In the genomic region with DNA sequence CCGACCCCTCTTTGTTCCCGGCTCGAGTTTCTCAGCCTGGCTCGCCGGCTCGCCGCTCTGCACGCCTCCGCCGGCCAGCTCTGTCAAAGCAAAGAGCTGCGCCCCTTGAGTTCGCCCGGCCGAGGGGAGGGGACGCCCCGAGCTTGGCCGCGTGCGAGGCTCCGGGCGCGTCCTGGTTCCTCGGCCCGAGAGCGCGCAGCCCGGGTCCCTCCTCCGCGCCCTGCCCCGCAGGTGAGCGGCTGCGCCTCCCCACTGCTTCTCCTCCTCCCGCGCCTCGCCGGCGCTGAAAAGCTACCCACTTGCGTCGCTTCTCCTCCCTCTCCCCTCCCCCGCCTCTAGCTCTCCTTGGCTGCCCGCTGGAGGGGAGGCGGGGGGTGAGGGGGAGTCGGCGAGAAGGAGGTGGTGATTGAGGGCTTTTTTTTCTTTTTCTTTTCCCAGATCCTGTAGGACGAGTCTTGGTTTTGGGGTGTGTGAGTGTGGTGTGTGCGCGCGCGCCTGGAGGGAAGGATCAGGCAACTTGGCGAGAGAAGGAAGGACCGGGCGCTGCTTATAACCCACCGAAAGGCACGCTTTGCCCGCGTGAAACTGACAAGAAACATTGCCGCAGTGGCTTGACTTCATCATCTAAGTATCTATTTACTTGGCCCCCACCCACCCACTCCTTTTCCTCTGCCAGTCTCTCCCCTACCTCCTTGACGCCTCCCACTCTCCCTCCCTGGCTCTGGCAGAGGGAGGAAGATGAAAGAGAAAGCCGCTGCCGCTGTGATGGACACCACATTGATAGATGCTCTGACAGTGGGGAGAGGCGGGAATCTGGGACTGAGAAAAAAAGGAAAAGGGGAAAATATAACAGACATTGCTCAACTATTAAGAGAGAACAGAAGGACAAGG, we compare ENCODE assay signal across 8 cellular contexts. TPM values are rescaled to one million over a fixed set of nuclear protein-coding genes. Genes with fewer than 3 reads are reported as not detected.
DNase-seq lines count a peak whose midpoint lies in the region; ATAC-seq and TF ChIP-seq lines count a peak whose summit lies in the region.

A gene (minus strand): TSS at position 261 of the 891 bp plus-strand sequence. CDS start 1,165 bp downstream, outside the sequence.

- peak within 1 kb of the TSS; percentile 90 for H3K27ac Mint-ChIP-seq in T-helper 2 cell treated with Interferon-gamma antibody and Interleukin-4, amounts not matched to agents 5 μg/mL and 100 μg/mL, for 36 hours
- no peak within 1 kb of the TSS for H3K27ac Mint-ChIP-seq in MCF 10A (ENCODE audit: low read depth, unreplicated experiment)

- no peaks in the 10 kb centered on the region for H3K9me3 Mint-ChIP-seq in T-helper 2 cell treated with Interferon-gamma antibody and Interleukin-4, amounts not matched to agents 5 μg/mL and 100 μg/mL, for 36 hours
- no peaks in the 10 kb centered on the region for H3K9me3 Mint-ChIP-seq in MCF 10A (ENCODE audit: unreplicated experiment)

- H3K27me3 ChIP-seq in HUES64 (ENCODE audit: insufficient read depth, low read length): peaks cover 100% of the 10 kb centered on the region
- peaks cover 34% of the 10 kb centered on the region for H3K27me3 ChIP-seq in kidney epithelial cell (ENCODE audit: control insufficient read depth, insufficient read depth, low read length)

- no peaks in the 10 kb centered on the region for H3K9me3 ChIP-seq in HUES64 (ENCODE audit: insufficient read depth, low read depth, low read length)

- 1% methylated on average over 47 of the region's 61 CpGs for WGBS in HUES64

- H3K4me3 ChIP-seq in HUES64 (ENCODE audit: low read length): peak within 1 kb of the TSS; percentile 77
- H3K4me3 ChIP-seq in kidney epithelial cell (ENCODE audit: low read depth, low read length): peak within 1 kb of the TSS; percentile 63

- POLR2A ChIA-PET in MCF 10A (lab: Yijun Ruan, JAX): interaction anchor here (0.6 to 1.8 kb wide), 3 partner anchors 11 to 298 kb away, joined by 3 to 5 read pairs (median 4); no protein-coding TSS in a partner anchor

- intact Hi-C loops in MCF 10A (cut with micrococcal nuclease): no loop called here

- H3K4me3 Mint-ChIP-seq in T-helper 2 cell treated with Interferon-gamma antibody and Interleukin-4, amounts not matched to agents 5 μg/mL and 100 μg/mL, for 36 hours: peak within 1 kb of the TSS; percentile 98
- peak within 1 kb of the TSS; percentile 85 for H3K4me3 Mint-ChIP-seq in MCF 10A (ENCODE audit: unreplicated experiment)

- no peak for TF ChIP-seq CTCF in MCF 10A (IDR thresholded peaks at IDR 0.05; ENCODE audit: unreplicated experiment)
- peak; percentile 0 for TF ChIP-seq CTCF in kidney epithelial cell (IDR thresholded peaks at IDR 0.05; ENCODE audit: insufficient read depth, low read length, poor library complexity, severe bottlenecking)

- H3K36me3 Mint-ChIP-seq in T-helper 2 cell treated with Interferon-gamma antibody and Interleukin-4, amounts not matched to agents 5 μg/mL and 100 μg/mL, for 36 hours (ENCODE audit: low read depth): peaks cover 14% of the 10 kb centered on the region
- no peaks in the 10 kb centered on the region for H3K36me3 Mint-ChIP-seq in MCF 10A (ENCODE audit: insufficient read depth, unreplicated experiment)

- CTCF ChIA-PET in MCF 10A (lab: Yijun Ruan, JAX): interaction anchor here (0.5 to 1.1 kb wide), 4 partner anchors 109 to 404 kb away, joined by 3 read pairs; no protein-coding TSS in a partner anchor

- H3K9ac ChIP-seq in HUES64 (ENCODE audit: low read depth, low read length): peak within 1 kb of the TSS; percentile 75

- peaks cover 47% of the 10 kb centered on the region for H3K4me1 Mint-ChIP-seq in T-helper 2 cell treated with Interferon-gamma antibody and Interleukin-4, amounts not matched to agents 5 μg/mL and 100 μg/mL, for 36 hours (ENCODE audit: low read depth)
- H3K4me1 Mint-ChIP-seq in MCF 10A (ENCODE audit: insufficient read depth, unreplicated experiment): peaks cover 15% of the 10 kb centered on the region

- H3K27ac ChIP-seq in HUES64 (ENCODE audit: low read depth, low read length): peak within 1 kb of the TSS; percentile 53

- peaks cover 46% of the 10 kb centered on the region for H3K4me1 ChIP-seq in HUES64 (ENCODE audit: insufficient read depth, low read length)

- peaks cover 34% of the 10 kb centered on the region for H3K27me3 Mint-ChIP-seq in T-helper 2 cell treated with Interferon-gamma antibody and Interleukin-4, amounts not matched to agents 5 μg/mL and 100 μg/mL, for 36 hours (ENCODE audit: low read depth)
- H3K27me3 Mint-ChIP-seq in MCF 10A (ENCODE audit: insufficient read depth, unreplicated experiment): peaks cover 39% of the 10 kb centered on the region

- ATAC-seq in GM19395 (IDR thresholded peaks at IDR 0.05; ENCODE audit: unreplicated experiment): peak; percentile 34

- DNase-seq in AG08396 (ENCODE audit: low spot score) (peak; percentile 52), MCF 10A (ENCODE audit: unreplicated experiment) (peak; percentile 63), kidney epithelial cell (ENCODE audit: low read depth) (no peak), globus pallidus (ENCODE audit: low spot score) (no peak)
- peak; percentile 70 for DNase-seq in T-helper 2 cell treated with Interferon-gamma antibody and Interleukin-4, amounts not matched to agents 5 μg/mL and 100 μg/mL, for 36 hours (ENCODE audit: low spot score)
- DNase-seq in stimulated activated CD4-positive, alpha-beta T cell treated with anti-CD3 and anti-CD28 coated beads, Interleukin-2, amount 100 ng/mL, for 48 hours: peak; percentile 49 to 58

- H3K36me3 ChIP-seq in HUES64 (ENCODE audit: insufficient read depth, low read length): no peaks in the 10 kb centered on the region; the same call in 1 of the 2 replicates
- H3K36me3 ChIP-seq in kidney epithelial cell (ENCODE audit: control insufficient read depth, insufficient read depth, low read length): no peaks in the 10 kb centered on the region

- no TSS peak for BruUV-seq in MCF 10A (replicated peaks; lab: Mats Ljungman, UMichigan)

RNA-seq across cellular contexts. Expression of the gene that starts here (rescaled TPM):
- polyA plus RNA-seq in HUES64 (2013, experiment 1 of 2): 18.5 TPM
- 24.4 TPM for polyA plus RNA-seq in HUES64 (2013, experiment 2 of 2)
- 2.0 and 3.0 TPM in 2 replicates for total RNA-seq in MCF 10A (2022)
- total RNA-seq in kidney epithelial cell: 9.1 and 13.2 TPM in 2 replicates

Comparison
In these comparisons a context has a peak if more than half of its experiments do, and no peak if none do; other contexts are left out.
1. DNase-seq: peak in AG08396 (single experiment), T-helper 2 cell treated with Interferon-gamma antibody and Interleukin-4, amounts not matched to agents 5 μg/mL and 100 μg/mL, for 36 hours (single experiment), MCF 10A (single experiment) and stimulated activated CD4-positive, alpha-beta T cell treated with anti-CD3 and anti-CD28 coated beads, Interleukin-2, amount 100 ng/mL, for 48 hours (2 of 2); none in kidney epithelial cell (single experiment) and globus pallidus (single experiment).